Comparison of ENCODE assay signal across 1 cellular context in the genomic region with DNA sequence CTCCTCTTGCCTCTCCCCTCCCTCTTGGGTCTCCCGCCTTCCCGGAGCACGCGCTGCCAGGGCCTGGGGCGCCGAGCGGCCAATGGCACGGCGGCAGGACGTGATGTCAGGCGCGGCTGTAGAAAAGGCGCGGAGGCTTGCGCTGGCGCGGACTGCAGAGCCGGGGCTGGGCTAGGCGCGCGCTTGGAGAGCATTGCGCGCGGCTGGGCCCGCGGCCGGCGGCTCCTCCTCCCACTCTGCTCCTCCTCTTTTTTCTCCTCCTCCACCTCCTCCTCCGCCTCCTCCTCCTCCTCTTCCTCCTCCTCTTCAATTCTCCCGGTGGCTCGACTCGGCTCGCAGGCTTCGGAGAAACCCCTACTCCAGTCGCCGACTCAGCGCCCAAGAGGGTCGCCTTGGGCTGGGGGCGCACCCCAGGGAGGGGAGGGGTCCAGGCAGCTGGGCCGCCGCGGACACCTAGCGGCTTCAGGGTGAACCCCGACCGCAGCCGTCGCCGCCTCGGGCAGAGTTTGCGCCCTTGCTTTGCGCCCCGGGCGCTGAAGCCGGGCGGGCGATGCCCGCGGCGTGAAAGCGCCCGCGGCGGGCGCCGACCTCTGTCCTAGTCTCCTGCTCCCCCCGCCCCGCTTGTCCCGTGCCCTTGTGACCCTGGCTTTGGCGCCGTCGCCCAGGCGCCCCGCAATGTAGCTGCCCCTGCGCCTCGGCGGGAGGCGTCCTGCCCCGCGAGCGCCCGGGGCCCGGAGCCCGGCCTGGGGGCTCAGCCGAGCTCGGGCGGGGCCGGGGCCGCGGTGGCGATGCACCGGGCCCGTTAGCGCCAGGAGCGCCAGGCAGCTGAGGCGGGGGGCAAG.
TF ChIP-seq lines count a peak whose summit lies in the region.

A gene with protein sequence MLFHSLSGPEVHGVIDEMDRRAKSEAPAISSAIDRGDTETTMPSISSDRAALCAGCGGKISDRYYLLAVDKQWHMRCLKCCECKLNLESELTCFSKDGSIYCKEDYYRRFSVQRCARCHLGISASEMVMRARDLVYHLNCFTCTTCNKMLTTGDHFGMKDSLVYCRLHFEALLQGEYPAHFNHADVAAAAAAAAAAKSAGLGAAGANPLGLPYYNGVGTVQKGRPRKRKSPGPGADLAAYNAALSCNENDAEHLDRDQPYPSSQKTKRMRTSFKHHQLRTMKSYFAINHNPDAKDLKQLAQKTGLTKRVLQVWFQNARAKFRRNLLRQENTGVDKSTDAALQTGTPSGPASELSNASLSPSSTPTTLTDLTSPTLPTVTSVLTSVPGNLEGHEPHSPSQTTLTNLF (plus strand): TSS at position 309 of the 842 bp plus-strand sequence. CDS start 581 bp downstream, outside the sequence.

TF ChIP-seq in SK-N-SH, 30 proteins besides CTCF, POLR2A, EP300 and RAD21 (continued from another document):
- TF ChIP-seq, protein P1, sequence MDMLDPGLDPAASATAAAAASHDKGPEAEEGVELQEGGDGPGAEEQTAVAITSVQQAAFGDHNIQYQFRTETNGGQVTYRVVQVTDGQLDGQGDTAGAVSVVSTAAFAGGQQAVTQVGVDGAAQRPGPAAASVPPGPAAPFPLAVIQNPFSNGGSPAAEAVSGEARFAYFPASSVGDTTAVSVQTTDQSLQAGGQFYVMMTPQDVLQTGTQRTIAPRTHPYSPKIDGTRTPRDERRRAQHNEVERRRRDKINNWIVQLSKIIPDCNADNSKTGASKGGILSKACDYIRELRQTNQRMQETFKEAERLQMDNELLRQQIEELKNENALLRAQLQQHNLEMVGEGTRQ (IDR thresholded peaks at IDR 0.05; ENCODE audit: borderline replicate concordance, low read depth, low read length) = no peak
- no peak for TF ChIP-seq GATA2 (CRISPR knock-in tag; IDR thresholded peaks at IDR 0.05)
- TF ChIP-seq RFX5 (IDR thresholded peaks at IDR 0.05; ENCODE audit: low read length) = no peak
- TF ChIP-seq EZH2phosphoT487 (IDR thresholded peaks at IDR 0.05; ENCODE audit: borderline replicate concordance, low read depth) = peak; percentile 59; the same call in 1 of the 2 replicates
- TF ChIP-seq, protein P2, sequence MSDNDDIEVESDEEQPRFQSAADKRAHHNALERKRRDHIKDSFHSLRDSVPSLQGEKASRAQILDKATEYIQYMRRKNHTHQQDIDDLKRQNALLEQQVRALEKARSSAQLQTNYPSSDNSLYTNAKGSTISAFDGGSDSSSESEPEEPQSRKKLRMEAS (IDR thresholded peaks at IDR 0.05; ENCODE audit: low read depth) = peak; percentile 91
- no peak for TF ChIP-seq MXI1 (IDR thresholded peaks at IDR 0.05; ENCODE audit: low read depth, low read length)
- no peak for TF ChIP-seq CHD2 (IDR thresholded peaks at IDR 0.05; ENCODE audit: low read length, partially characterized antibody)
- no peak for TF ChIP-seq TAF1 (IDR thresholded peaks at IDR 0.05; ENCODE audit: borderline replicate concordance, low read depth, low read length)
TF ChIP-seq in SK-N-SH: peak in this region for 4.
